Comparison of ENCODE assay signal across 14 cellular contexts in the genomic region with DNA sequence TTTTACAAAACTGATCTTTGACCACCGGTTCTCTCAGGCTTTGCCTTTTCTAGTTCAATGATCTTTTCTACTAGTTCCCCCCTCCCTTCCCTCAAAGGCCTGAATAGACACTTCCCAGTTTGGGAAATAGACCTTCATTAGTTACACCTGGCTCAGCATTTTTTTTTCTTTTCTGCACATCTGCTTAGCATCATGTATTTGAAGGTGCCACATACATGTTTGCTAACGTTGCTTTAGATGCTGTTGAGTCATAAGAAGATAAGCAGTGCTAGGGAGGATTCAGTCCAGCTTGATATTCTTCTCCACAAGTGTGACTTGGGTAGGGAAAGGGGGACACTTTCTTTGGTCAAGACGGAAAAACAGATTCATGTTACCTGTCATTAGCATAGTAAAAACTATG.
DNase-seq lines count a peak whose midpoint lies in the region; ATAC-seq and TF ChIP-seq lines count a peak whose summit lies in the region.
"Had no signal": no experiment of that assay in that cellular context is flagged by ENCODE, and none has a peak within 500 bp of the region (broad histone marks: within the 10 kb centered on the region; RNA-seq: fewer than 3 reads in every experiment).

No MANE protein-coding gene starts in this region.

- no peaks in the 10 kb centered on the region for H3K27me3 ChIP-seq in osteoblast (ENCODE audit: insufficient read depth, low read length)
- H3K27me3 ChIP-seq: BLaER1 treated with 17β-estradiol and CSF1 and Interleukin-3, amounts not matched to agents 10 nM and 100 nM had no signal

- H3K4me3 Mint-ChIP-seq in HFFc6 = peak overlapping the region; percentile 56
- H3K4me3 Mint-ChIP-seq in dendritic cell treated with granulocyte-macrophage colony-stimulating factor and Interleukin-4, amounts not matched to agents 40 ng/mL and 50 ng/mL, for 4 days = no peak overlapping the region
- H3K4me3 Mint-ChIP-seq: IgD-negative memory B cell had no signal

- peak overlapping the region; percentile 55 for H3K27ac ChIP-seq in osteoblast (ENCODE audit: low read depth, low read length)

- H3K36me3 ChIP-seq in osteoblast (ENCODE audit: insufficient read depth, low read length) = peaks cover 12% of the 10 kb centered on the region
- H3K36me3 ChIP-seq: BLaER1 treated with 17β-estradiol and CSF1 and Interleukin-3, amounts not matched to agents 10 nM and 100 nM had no signal

- intact Hi-C loops in dendritic cell treated with granulocyte-macrophage colony-stimulating factor and Interleukin-4, amounts not matched to agents 40 ng/mL and 50 ng/mL, for 4 days (cut with micrococcal nuclease) = loop anchor here (1.0 to 5.0 kb wide), 2 partner anchors 14 to 46 kb away; no protein-coding TSS in a partner anchor

- H3K4me2 ChIP-seq in osteoblast (ENCODE audit: insufficient read depth, low read length) = peak overlapping the region; percentile 52

- H3K79me2 ChIP-seq in osteoblast (ENCODE audit: insufficient read depth, low read length) = peaks cover 62% of the 10 kb centered on the region

- no peak overlapping the region for H2AFZ ChIP-seq in osteoblast (ENCODE audit: low read length)

- H3K27me3 Mint-ChIP-seq in HFFc6 (ENCODE audit: insufficient read depth) = peaks cover 4% of the 10 kb centered on the region
- H3K27me3 Mint-ChIP-seq in dendritic cell treated with granulocyte-macrophage colony-stimulating factor and Interleukin-4, amounts not matched to agents 40 ng/mL and 50 ng/mL, for 4 days = no peaks in the 10 kb centered on the region

- ATAC-seq in SK-N-SH treated with all-trans-retinoic acid at 6 μM for 48 hours (peak; percentile 22; the same call in 2 of the 3 replicates), GM19023 (IDR thresholded peaks at IDR 0.05; ENCODE audit: unreplicated experiment) (no peak)

- peaks cover 8% of the 10 kb centered on the region for H3K9me3 Mint-ChIP-seq in HFFc6
- H3K9me3 Mint-ChIP-seq in dendritic cell treated with granulocyte-macrophage colony-stimulating factor and Interleukin-4, amounts not matched to agents 40 ng/mL and 50 ng/mL, for 4 days = peaks cover 5% of the 10 kb centered on the region

- no peak overlapping the region for H3K4me3 ChIP-seq in osteoblast (ENCODE audit: insufficient read depth, low read length)
- H3K4me3 ChIP-seq: BLaER1 treated with 17β-estradiol and CSF1 and Interleukin-3, amounts not matched to agents 10 nM and 100 nM had no signal

- peaks cover 32% of the 10 kb centered on the region for H4K20me1 ChIP-seq in osteoblast (ENCODE audit: insufficient read depth, low read length)
- H4K20me1 ChIP-seq: BLaER1 treated with 17β-estradiol and CSF1 and Interleukin-3, amounts not matched to agents 10 nM and 100 nM had no signal

- peaks cover 36% of the 10 kb centered on the region for H3K36me3 Mint-ChIP-seq in HFFc6 (ENCODE audit: low read depth)
- no peaks in the 10 kb centered on the region for H3K36me3 Mint-ChIP-seq in dendritic cell treated with granulocyte-macrophage colony-stimulating factor and Interleukin-4, amounts not matched to agents 40 ng/mL and 50 ng/mL, for 4 days (ENCODE audit: low read depth)

- H3K9me3 ChIP-seq in osteoblast (ENCODE audit: low read depth, low read length) = no peaks in the 10 kb centered on the region
- H3K9me3 ChIP-seq: BLaER1 treated with 17β-estradiol and CSF1 and Interleukin-3, amounts not matched to agents 10 nM and 100 nM had no signal

- H3K4me1 ChIP-seq in osteoblast (ENCODE audit: insufficient read depth, low read length) = peaks cover 23% of the 10 kb centered on the region

- TF ChIP-seq CTCF in HFFc6 (IDR thresholded peaks at IDR 0.05) (no peak), osteoblast (IDR thresholded peaks at IDR 0.05; ENCODE audit: extremely low read depth, low read depth, low read length) (no peak)

- peaks cover 49% of the 10 kb centered on the region for H3K4me1 Mint-ChIP-seq in HFFc6 (ENCODE audit: low read depth)
- H3K4me1 Mint-ChIP-seq in dendritic cell treated with granulocyte-macrophage colony-stimulating factor and Interleukin-4, amounts not matched to agents 40 ng/mL and 50 ng/mL, for 4 days (ENCODE audit: low read depth) = peaks cover 61% of the 10 kb centered on the region
- H3K4me1 Mint-ChIP-seq: IgD-negative memory B cell had no signal

- DNase-seq in HFFc6 (no peak), osteoblast (ENCODE audit: insufficient read length, low spot score, missing footprints) (no peak), amniotic stem cell (lab: John Stamatoyannopoulos, UW) (no peak), hypothalamus (lab: John Stamatoyannopoulos, UW) (no peak)
- DNase-seq in effector CD4-positive, alpha-beta T cell = no peak
- DNase-seq: H7, NCI-H1436 treated with DMSO at 0.1 percent for 48 hours, NCI-H2081 treated with DMSO at 0.1 percent for 48 hours, NCI-H748 treated with DMSO at 0.1 percent for 48 hours had no signal

- peak overlapping the region; percentile 68; the same call in 1 of the 2 replicates for H3K27ac Mint-ChIP-seq in HFFc6
- peak overlapping the region; percentile 32 for H3K27ac Mint-ChIP-seq in dendritic cell treated with granulocyte-macrophage colony-stimulating factor and Interleukin-4, amounts not matched to agents 40 ng/mL and 50 ng/mL, for 4 days
- H3K27ac Mint-ChIP-seq: IgD-negative memory B cell had no signal

TF ChIP-seq in SK-N-SH treated with all-trans-retinoic acid at 6 μM for 48 hours, 23 proteins besides CTCF, POLR2A, EP300 and RAD21:
- no peak for TF ChIP-seq ISL1 (CRISPR knock-in tag; IDR thresholded peaks at IDR 0.05)
- no peak for TF ChIP-seq SNAI2 (CRISPR knock-in tag; IDR thresholded peaks at IDR 0.05)
- TF ChIP-seq CSDC2 (CRISPR knock-in tag; IDR thresholded peaks at IDR 0.05) = no peak
- TF ChIP-seq BACH2 (CRISPR knock-in tag; IDR thresholded peaks at IDR 0.05; ENCODE audit: borderline replicate concordance) = no peak
- TF ChIP-seq, protein P1, sequence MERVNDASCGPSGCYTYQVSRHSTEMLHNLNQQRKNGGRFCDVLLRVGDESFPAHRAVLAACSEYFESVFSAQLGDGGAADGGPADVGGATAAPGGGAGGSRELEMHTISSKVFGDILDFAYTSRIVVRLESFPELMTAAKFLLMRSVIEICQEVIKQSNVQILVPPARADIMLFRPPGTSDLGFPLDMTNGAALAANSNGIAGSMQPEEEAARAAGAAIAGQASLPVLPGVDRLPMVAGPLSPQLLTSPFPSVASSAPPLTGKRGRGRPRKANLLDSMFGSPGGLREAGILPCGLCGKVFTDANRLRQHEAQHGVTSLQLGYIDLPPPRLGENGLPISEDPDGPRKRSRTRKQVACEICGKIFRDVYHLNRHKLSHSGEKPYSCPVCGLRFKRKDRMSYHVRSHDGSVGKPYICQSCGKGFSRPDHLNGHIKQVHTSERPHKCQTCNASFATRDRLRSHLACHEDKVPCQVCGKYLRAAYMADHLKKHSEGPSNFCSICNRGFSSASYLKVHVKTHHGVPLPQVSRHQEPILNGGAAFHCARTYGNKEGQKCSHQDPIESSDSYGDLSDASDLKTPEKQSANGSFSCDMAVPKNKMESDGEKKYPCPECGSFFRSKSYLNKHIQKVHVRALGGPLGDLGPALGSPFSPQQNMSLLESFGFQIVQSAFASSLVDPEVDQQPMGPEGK (CRISPR knock-in tag; IDR thresholded peaks at IDR 0.05; ENCODE audit: borderline replicate concordance) = no peak
- TF ChIP-seq, protein P2, sequence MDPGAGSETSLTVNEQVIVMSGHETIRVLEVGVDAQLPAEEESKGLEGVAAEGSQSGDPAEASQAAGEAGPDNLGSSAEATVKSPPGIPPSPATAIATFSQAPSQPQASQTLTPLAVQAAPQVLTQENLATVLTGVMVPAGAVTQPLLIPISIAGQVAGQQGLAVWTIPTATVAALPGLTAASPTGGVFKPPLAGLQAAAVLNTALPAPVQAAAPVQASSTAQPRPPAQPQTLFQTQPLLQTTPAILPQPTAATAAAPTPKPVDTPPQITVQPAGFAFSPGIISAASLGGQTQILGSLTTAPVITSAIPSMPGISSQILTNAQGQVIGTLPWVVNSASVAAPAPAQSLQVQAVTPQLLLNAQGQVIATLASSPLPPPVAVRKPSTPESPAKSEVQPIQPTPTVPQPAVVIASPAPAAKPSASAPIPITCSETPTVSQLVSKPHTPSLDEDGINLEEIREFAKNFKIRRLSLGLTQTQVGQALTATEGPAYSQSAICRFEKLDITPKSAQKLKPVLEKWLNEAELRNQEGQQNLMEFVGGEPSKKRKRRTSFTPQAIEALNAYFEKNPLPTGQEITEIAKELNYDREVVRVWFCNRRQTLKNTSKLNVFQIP (CRISPR knock-in tag; IDR thresholded peaks at IDR 0.05; ENCODE audit: borderline replicate concordance, low read depth) = no peak
- TF ChIP-seq PPARA (CRISPR knock-in tag; IDR thresholded peaks at IDR 0.05; ENCODE audit: borderline replicate concordance) = no peak
- TF ChIP-seq, protein P3, sequence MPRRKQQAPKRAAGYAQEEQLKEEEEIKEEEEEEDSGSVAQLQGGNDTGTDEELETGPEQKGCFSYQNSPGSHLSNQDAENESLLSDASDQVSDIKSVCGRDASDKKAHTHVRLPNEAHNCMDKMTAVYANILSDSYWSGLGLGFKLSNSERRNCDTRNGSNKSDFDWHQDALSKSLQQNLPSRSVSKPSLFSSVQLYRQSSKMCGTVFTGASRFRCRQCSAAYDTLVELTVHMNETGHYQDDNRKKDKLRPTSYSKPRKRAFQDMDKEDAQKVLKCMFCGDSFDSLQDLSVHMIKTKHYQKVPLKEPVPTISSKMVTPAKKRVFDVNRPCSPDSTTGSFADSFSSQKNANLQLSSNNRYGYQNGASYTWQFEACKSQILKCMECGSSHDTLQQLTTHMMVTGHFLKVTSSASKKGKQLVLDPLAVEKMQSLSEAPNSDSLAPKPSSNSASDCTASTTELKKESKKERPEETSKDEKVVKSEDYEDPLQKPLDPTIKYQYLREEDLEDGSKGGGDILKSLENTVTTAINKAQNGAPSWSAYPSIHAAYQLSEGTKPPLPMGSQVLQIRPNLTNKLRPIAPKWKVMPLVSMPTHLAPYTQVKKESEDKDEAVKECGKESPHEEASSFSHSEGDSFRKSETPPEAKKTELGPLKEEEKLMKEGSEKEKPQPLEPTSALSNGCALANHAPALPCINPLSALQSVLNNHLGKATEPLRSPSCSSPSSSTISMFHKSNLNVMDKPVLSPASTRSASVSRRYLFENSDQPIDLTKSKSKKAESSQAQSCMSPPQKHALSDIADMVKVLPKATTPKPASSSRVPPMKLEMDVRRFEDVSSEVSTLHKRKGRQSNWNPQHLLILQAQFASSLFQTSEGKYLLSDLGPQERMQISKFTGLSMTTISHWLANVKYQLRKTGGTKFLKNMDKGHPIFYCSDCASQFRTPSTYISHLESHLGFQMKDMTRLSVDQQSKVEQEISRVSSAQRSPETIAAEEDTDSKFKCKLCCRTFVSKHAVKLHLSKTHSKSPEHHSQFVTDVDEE (CRISPR knock-in tag; IDR thresholded peaks at IDR 0.05) = no peak
- TF ChIP-seq TOX (CRISPR knock-in tag; IDR thresholded peaks at IDR 0.05; ENCODE audit: borderline replicate concordance) = no peak
- TF ChIP-seq ZFP30 (CRISPR knock-in tag; IDR thresholded peaks at IDR 0.05) = no peak
- TF ChIP-seq OSR1 (CRISPR knock-in tag; IDR thresholded peaks at IDR 0.05) = no peak
- no peak for TF ChIP-seq ZC3H10 (CRISPR knock-in tag; IDR thresholded peaks at IDR 0.05)
TF ChIP-seq in SK-N-SH treated with all-trans-retinoic acid at 6 μM for 48 hours: peak in this region for 0.
